Comparison of ENCODE assay signal across 9 cellular contexts in the genomic region with DNA sequence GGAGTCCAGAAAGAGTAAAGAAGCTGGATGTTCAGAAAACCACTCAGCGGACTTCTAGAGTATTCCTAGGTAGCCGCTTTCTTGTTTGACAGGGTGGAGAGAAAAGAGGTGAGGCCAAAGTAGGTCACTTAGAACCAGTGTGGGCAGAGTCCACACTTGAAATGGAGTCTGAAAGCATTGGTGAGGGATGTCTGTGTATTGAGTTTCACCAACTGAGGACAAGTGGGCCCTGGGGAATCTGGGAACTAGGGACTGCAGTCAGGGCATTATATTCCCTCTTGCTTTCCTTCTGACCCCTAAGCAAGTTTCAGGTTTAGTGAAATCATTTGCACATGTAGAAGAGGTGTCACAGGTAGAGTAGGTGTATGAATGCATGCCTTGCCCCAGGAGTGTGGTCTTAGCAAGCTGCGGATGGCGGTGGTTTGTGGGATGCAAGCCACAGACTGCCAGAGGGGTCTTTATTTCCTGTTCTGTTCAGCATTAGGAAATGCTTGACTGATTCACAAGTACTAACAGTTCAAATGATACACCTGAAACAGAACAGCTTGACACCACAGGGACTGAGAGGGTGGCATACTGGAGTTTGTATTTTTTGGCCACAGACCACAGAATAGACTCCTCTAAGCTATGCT. TPM values are rescaled to one million over a fixed set of nuclear protein-coding genes. Genes with fewer than 3 reads are reported as not detected.
DNase-seq lines count a peak whose midpoint lies in the region; ATAC-seq lines count a peak whose summit lies in the region.
"Had no signal": no experiment of that assay in that cellular context is flagged by ENCODE, and none has a peak within 500 bp of the region (broad histone marks: within the 10 kb centered on the region; RNA-seq: fewer than 3 reads in every experiment).

No MANE protein-coding gene starts in this region.

- ATAC-seq in effector memory CD8-positive, alpha-beta T cell (replicated peaks), result no peak
- ATAC-seq in activated CD8-positive, alpha-beta memory T cell treated with anti-CD3 and anti-CD28 coated beads, Interleukin-2, amount 10 ng/mL, durations not matched to agents 7 days and 5 days, result no peak

- H3K27ac Mint-ChIP-seq in effector memory CD8-positive, alpha-beta T cell, result no peak overlapping the region
- no peak overlapping the region for H3K27ac Mint-ChIP-seq in activated CD8-positive, alpha-beta memory T cell treated with anti-CD3 and anti-CD28 coated beads, Interleukin-2, amount 10 ng/mL, durations not matched to agents 7 days and 5 days
- H3K27ac Mint-ChIP-seq: dendritic cell treated with granulocyte-macrophage colony-stimulating factor and Interleukin-4, amounts not matched to agents 40 ng/mL and 50 ng/mL, for 4 days had no signal

- CTCF ChIA-PET in activated CD8-positive, alpha-beta memory T cell treated with anti-CD3 and anti-CD28 coated beads, Interleukin-2, amount 10 ng/mL, durations not matched to agents 7 days and 5 days (lab: Charles Lee), result interaction anchor here (1.2 to 1.5 kb wide), 2 partner anchors 58 to 74 kb away, joined by 3 read pairs; no protein-coding TSS in a partner anchor

- H3K27me3 Mint-ChIP-seq in effector memory CD8-positive, alpha-beta T cell, result peaks cover 65 to 68% of the 10 kb centered on the region in 2 donors
- peaks cover 79% of the 10 kb centered on the region for H3K27me3 Mint-ChIP-seq in activated CD8-positive, alpha-beta memory T cell treated with anti-CD3 and anti-CD28 coated beads, Interleukin-2, amount 10 ng/mL, durations not matched to agents 7 days and 5 days

- peak overlapping the region; percentile 71 to 72 for H3K4me3 Mint-ChIP-seq in effector memory CD8-positive, alpha-beta T cell
- no peak overlapping the region for H3K4me3 Mint-ChIP-seq in activated CD8-positive, alpha-beta memory T cell treated with anti-CD3 and anti-CD28 coated beads, Interleukin-2, amount 10 ng/mL, durations not matched to agents 7 days and 5 days

- no peaks in the 10 kb centered on the region for H3K9me3 Mint-ChIP-seq in effector memory CD8-positive, alpha-beta T cell
- H3K9me3 Mint-ChIP-seq in activated CD8-positive, alpha-beta memory T cell treated with anti-CD3 and anti-CD28 coated beads, Interleukin-2, amount 10 ng/mL, durations not matched to agents 7 days and 5 days (ENCODE audit: low read depth), result no peaks in the 10 kb centered on the region
- H3K9me3 Mint-ChIP-seq: dendritic cell treated with granulocyte-macrophage colony-stimulating factor and Interleukin-4, amounts not matched to agents 40 ng/mL and 50 ng/mL, for 4 days had no signal

- DNase-seq in ELR (ENCODE audit: low read depth), result peak; percentile 8
- peak; percentile 65 for DNase-seq in NCI-H2107 (lab: John Stamatoyannopoulos, UW)
- no peak for DNase-seq in effector memory CD8-positive, alpha-beta T cell
- DNase-seq in retina, result peak; percentile 11
- DNase-seq in foreskin melanocyte, result no peak
- DNase-seq in NOMO-1 treated with dmso at 0.1 percent for 144 hours (lab: John Stamatoyannopoulos, UW; ENCODE audit: unreplicated experiment), result no peak
- DNase-seq in activated CD8-positive, alpha-beta memory T cell treated with anti-CD3 and anti-CD28 coated beads, Interleukin-2, amount 10 ng/mL, durations not matched to agents 7 days and 5 days, result no peak
- DNase-seq in AG20443 (ENCODE audit: low spot score), result no peak

- peaks cover 9 to 11% of the 10 kb centered on the region in 2 donors for H3K4me1 Mint-ChIP-seq in effector memory CD8-positive, alpha-beta T cell (ENCODE audit: low read depth in 2 of 2)
- peaks cover 17% of the 10 kb centered on the region for H3K4me1 Mint-ChIP-seq in activated CD8-positive, alpha-beta memory T cell treated with anti-CD3 and anti-CD28 coated beads, Interleukin-2, amount 10 ng/mL, durations not matched to agents 7 days and 5 days

- H3K36me3 Mint-ChIP-seq in effector memory CD8-positive, alpha-beta T cell (ENCODE audit: insufficient read depth), result no peaks in the 10 kb centered on the region
- no peaks in the 10 kb centered on the region for H3K36me3 Mint-ChIP-seq in activated CD8-positive, alpha-beta memory T cell treated with anti-CD3 and anti-CD28 coated beads, Interleukin-2, amount 10 ng/mL, durations not matched to agents 7 days and 5 days

RNA-seq across cellular contexts. Expression of a gene that starts 1.1 kb away (rescaled TPM):
- total RNA-seq in activated CD8-positive, alpha-beta memory T cell treated with anti-CD3 and anti-CD28 coated beads, Interleukin-2, amount 10 ng/mL, durations not matched to agents 7 days and 5 days, result under 1 TPM in 1 of 2 experiments, not detected in 1; 0.33 TPM

Comparison
In these comparisons a context has a peak if more than half of its experiments do, and no peak if none do; other contexts are left out.
1. DNase-seq: peak in ELR (single experiment), NCI-H2107 (single experiment) and retina (single experiment); none in effector memory CD8-positive, alpha-beta T cell (0 of 3), foreskin melanocyte (single experiment), NOMO-1 treated with dmso at 0.1 percent for 144 hours (single experiment), activated CD8-positive, alpha-beta memory T cell treated with anti-CD3 and anti-CD28 coated beads, Interleukin-2, amount 10 ng/mL, durations not matched to agents 7 days and 5 days (single experiment) and AG20443 (single experiment).